In the genomic region with DNA sequence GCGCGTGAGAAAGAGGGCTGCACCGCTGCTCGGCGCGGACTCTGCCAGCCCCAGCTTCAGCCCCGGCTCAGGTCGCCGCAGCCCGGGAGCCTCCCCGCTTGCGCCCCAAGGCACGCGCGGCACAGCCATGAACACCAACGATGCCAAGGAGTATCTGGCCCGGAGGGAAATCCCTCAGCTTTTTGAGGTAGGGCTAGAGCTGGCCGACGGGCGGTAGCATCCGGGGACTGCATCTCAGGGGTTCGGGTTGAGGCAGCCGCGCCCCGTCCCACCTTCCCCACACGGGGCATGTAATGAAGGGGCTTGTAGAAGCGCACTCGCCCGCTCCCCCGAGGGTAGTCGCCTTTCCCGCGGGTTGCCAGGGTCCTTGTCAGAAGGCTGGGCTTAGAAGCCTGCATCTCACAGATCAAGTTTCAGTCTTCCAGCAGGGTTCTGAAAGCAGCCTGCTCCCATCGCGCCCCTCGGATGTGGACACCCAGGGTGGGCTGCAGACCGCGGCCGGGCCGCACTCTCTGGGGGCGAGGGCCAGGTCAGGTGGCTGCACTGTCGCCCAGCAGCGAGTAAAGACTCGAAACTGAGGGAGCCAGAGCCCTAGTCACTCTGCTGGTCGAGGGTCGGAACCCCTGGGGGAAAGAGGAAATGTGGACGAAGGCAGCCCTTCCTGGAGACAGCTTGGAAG, we compare ENCODE assay signal across 8 cellular contexts. TPM values are rescaled to one million over a fixed set of nuclear protein-coding genes. Genes with fewer than 3 reads are reported as not detected.
DNase-seq lines count a peak whose midpoint lies in the region; ATAC-seq and TF ChIP-seq lines count a peak whose summit lies in the region.

No MANE protein-coding gene starts in this region.

- no peaks in the 10 kb centered on the region for H3K36me3 ChIP-seq in lower lobe of right lung

- no peaks in the 10 kb centered on the region for H3K9me3 ChIP-seq in lower lobe of right lung

- H3K27me3 ChIP-seq in dorsolateral prefrontal cortex = peaks cover 0 to 3% (median 0%) of the 10 kb centered on the region in 45 donors
- H3K27me3 ChIP-seq in lower lobe of right lung (ENCODE audit: low read depth) = peaks cover 48% of the 10 kb centered on the region

- H3K9me3 Mint-ChIP-seq in WTC11 = no peaks in the 10 kb centered on the region
- peaks cover 6% of the 10 kb centered on the region for H3K9me3 Mint-ChIP-seq in stimulated activated memory B cell treated with anti-CD40 and anti-IgM and Interleukin-4, amounts not matched to agents 10 μg/mL and 1 μg/mL and 100 μg/mL, for 72 hours

- peak; percentile 57 for ATAC-seq in HG03354 (IDR thresholded peaks at IDR 0.05; ENCODE audit: poor library complexity, severe bottlenecking, unreplicated experiment)
- peak; percentile 55 for ATAC-seq in WTC11
- peak; percentile 53 to 58 for ATAC-seq in lower lobe of right lung
- peak; percentile 32 for ATAC-seq in stimulated activated memory B cell treated with anti-CD40 and anti-IgM and Interleukin-4, amounts not matched to agents 10 μg/mL and 1 μg/mL and 100 μg/mL, for 72 hours

- DNase-seq in NCI-H1105 treated with DMSO at 0.1 percent for 48 hours (lab: John Stamatoyannopoulos, UW) (peak; percentile 55), NCI-H1105 (lab: John Stamatoyannopoulos, UW) (no peak), WTC11 (ENCODE audit: low spot score) (peak; percentile 45), dorsolateral prefrontal cortex (peak in 8 of 10 donors; percentile 14 to 52 (median 32)), lower lobe of right lung (peak; percentile 45), GM10266 (ENCODE audit: extremely low spot score) (no peak)

- H3K27ac ChIP-seq in dorsolateral prefrontal cortex = peak overlapping the region; percentile 60 to 98 (median 94)
- no peak overlapping the region for H3K27ac ChIP-seq in lower lobe of right lung

- H3K4me1 ChIP-seq in lower lobe of right lung = peaks cover 19% of the 10 kb centered on the region

- peaks cover 59% of the 10 kb centered on the region for H3K27me3 Mint-ChIP-seq in WTC11 (ENCODE audit: low read depth)
- H3K27me3 Mint-ChIP-seq in stimulated activated memory B cell treated with anti-CD40 and anti-IgM and Interleukin-4, amounts not matched to agents 10 μg/mL and 1 μg/mL and 100 μg/mL, for 72 hours = peaks cover 68% of the 10 kb centered on the region

- CTCF ChIA-PET in WTC11 (lab: Charles Lee) = interaction anchor here (1.0 to 2.0 kb wide), 4 partner anchors 31 to 401 kb away, joined by 3 to 7 read pairs (median 4); no protein-coding TSS in a partner anchor

- peak overlapping the region; percentile 81 for H3K4me3 Mint-ChIP-seq in WTC11
- H3K4me3 Mint-ChIP-seq in stimulated activated memory B cell treated with anti-CD40 and anti-IgM and Interleukin-4, amounts not matched to agents 10 μg/mL and 1 μg/mL and 100 μg/mL, for 72 hours = peak overlapping the region; percentile 19

- H3K4me1 Mint-ChIP-seq in WTC11 = peaks cover 24% of the 10 kb centered on the region
- H3K4me1 Mint-ChIP-seq in stimulated activated memory B cell treated with anti-CD40 and anti-IgM and Interleukin-4, amounts not matched to agents 10 μg/mL and 1 μg/mL and 100 μg/mL, for 72 hours = peaks cover 23% of the 10 kb centered on the region

- intact Hi-C loops in dorsolateral prefrontal cortex (cut with DNase I) (loop anchor here (2.0 to 10.0 kb wide), 12 partner anchors 65 to 400 kb away; a partner anchor contains a TSS), lower lobe of right lung (cut with DNase I) (no loop called here)

- POLR2A ChIA-PET in WTC11 (lab: Charles Lee) = interaction anchor here (1.3 kb wide), 1 partner anchor 18 kb away, joined by 3 read pairs; no protein-coding TSS in a partner anchor

- TF ChIP-seq CTCF in WTC11 (IDR thresholded peaks at IDR 0.05) = no peak
- TF ChIP-seq CTCF in dorsolateral prefrontal cortex (IDR thresholded peaks at IDR 0.05 in 54 of 56, conservative IDR thresholded peaks at IDR 0.05 in 2 of 56; ENCODE audit: low read depth in 1 of 56, partially characterized antibody in 56 of 56) = peak in 7 of 56 donors; percentile 2 to 11 (median 5)
- TF ChIP-seq CTCF in lower lobe of right lung (IDR thresholded peaks at IDR 0.05) = no peak
- no peak for TF ChIP-seq CTCF in GM10266 (IDR thresholded peaks at IDR 0.05; ENCODE audit: control insufficient read depth, insufficient read depth, low read depth, missing control alignments)

- H3K36me3 Mint-ChIP-seq in WTC11 = no peaks in the 10 kb centered on the region
- H3K36me3 Mint-ChIP-seq in stimulated activated memory B cell treated with anti-CD40 and anti-IgM and Interleukin-4, amounts not matched to agents 10 μg/mL and 1 μg/mL and 100 μg/mL, for 72 hours = no peaks in the 10 kb centered on the region

- H3K4me3 ChIP-seq in dorsolateral prefrontal cortex (peak overlapping the region; percentile 61 to 92 (median 82)), lower lobe of right lung (peak overlapping the region; percentile 51)

- no peak overlapping the region for H3K27ac Mint-ChIP-seq in WTC11
- H3K27ac Mint-ChIP-seq in stimulated activated memory B cell treated with anti-CD40 and anti-IgM and Interleukin-4, amounts not matched to agents 10 μg/mL and 1 μg/mL and 100 μg/mL, for 72 hours = no peak overlapping the region

TF ChIP-seq in WTC11, 78 proteins besides CTCF, POLR2A, EP300 and RAD21 (continues in another document):
- TF ChIP-seq ELF4 (CRISPR knock-in tag; IDR thresholded peaks at IDR 0.05; ENCODE audit: low read depth) = no peak
- TF ChIP-seq ZNF121 (CRISPR knock-in tag; IDR thresholded peaks at IDR 0.05) = no peak
- TF ChIP-seq RORB (CRISPR knock-in tag; IDR thresholded peaks at IDR 0.05) = no peak
- TF ChIP-seq, protein P1, sequence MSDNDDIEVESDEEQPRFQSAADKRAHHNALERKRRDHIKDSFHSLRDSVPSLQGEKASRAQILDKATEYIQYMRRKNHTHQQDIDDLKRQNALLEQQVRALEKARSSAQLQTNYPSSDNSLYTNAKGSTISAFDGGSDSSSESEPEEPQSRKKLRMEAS (CRISPR knock-in tag; IDR thresholded peaks at IDR 0.05) = peak; percentile 43
- TF ChIP-seq, protein P2, sequence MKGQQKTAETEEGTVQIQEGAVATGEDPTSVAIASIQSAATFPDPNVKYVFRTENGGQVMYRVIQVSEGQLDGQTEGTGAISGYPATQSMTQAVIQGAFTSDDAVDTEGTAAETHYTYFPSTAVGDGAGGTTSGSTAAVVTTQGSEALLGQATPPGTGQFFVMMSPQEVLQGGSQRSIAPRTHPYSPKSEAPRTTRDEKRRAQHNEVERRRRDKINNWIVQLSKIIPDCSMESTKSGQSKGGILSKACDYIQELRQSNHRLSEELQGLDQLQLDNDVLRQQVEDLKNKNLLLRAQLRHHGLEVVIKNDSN (CRISPR knock-in tag; IDR thresholded peaks at IDR 0.05) = peak; percentile 26; the same call in 1 of the 2 replicates
- TF ChIP-seq, protein P3, sequence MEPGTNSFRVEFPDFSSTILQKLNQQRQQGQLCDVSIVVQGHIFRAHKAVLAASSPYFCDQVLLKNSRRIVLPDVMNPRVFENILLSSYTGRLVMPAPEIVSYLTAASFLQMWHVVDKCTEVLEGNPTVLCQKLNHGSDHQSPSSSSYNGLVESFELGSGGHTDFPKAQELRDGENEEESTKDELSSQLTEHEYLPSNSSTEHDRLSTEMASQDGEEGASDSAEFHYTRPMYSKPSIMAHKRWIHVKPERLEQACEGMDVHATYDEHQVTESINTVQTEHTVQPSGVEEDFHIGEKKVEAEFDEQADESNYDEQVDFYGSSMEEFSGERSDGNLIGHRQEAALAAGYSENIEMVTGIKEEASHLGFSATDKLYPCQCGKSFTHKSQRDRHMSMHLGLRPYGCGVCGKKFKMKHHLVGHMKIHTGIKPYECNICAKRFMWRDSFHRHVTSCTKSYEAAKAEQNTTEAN (CRISPR knock-in tag; IDR thresholded peaks at IDR 0.05) = no peak
- no peak for TF ChIP-seq FOXP1 (CRISPR knock-in tag; IDR thresholded peaks at IDR 0.05; ENCODE audit: borderline replicate concordance)
- TF ChIP-seq ZNF416 (CRISPR knock-in tag; IDR thresholded peaks at IDR 0.05) = no peak
- TF ChIP-seq, protein P4, sequence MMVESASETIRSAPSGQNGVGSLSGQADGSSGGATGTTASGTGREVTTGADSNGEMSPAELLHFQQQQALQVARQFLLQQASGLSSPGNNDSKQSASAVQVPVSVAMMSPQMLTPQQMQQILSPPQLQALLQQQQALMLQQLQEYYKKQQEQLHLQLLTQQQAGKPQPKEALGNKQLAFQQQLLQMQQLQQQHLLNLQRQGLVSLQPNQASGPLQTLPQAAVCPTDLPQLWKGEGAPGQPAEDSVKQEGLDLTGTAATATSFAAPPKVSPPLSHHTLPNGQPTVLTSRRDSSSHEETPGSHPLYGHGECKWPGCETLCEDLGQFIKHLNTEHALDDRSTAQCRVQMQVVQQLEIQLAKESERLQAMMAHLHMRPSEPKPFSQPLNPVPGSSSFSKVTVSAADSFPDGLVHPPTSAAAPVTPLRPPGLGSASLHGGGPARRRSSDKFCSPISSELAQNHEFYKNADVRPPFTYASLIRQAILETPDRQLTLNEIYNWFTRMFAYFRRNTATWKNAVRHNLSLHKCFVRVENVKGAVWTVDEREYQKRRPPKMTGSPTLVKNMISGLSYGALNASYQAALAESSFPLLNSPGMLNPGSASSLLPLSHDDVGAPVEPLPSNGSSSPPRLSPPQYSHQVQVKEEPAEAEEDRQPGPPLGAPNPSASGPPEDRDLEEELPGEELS (CRISPR knock-in tag; IDR thresholded peaks at IDR 0.05) = 0 out of 2 replicates have a peak, but pooled peaks have one; percentile 16
- TF ChIP-seq NR3C1 (CRISPR knock-in tag; conservative IDR thresholded peaks at IDR 0.05; ENCODE audit: low read depth) = peak; percentile 22

RNA-seq across cellular contexts. Expression of a gene that starts 0.5 kb away (rescaled TPM):
- 2.7 to 4.6 TPM (median 3.0 TPM) in 3 replicates for total RNA-seq in WTC11 (2021)
- 100 to 1,000 TPM in 118 of 120 experiments, 10 to 100 TPM in 2; 74.1 to 345 (median 270) TPM for total RNA-seq in dorsolateral prefrontal cortex
- 1.0 TPM for total RNA-seq in lower lobe of right lung

Comparison
In these comparisons a context has a peak if more than half of its experiments do, and no peak if none do; other contexts are left out.
1. DNase-seq: peak in NCI-H1105 treated with DMSO at 0.1 percent for 48 hours (single experiment), WTC11 (single experiment), dorsolateral prefrontal cortex (8 of 10) and lower lobe of right lung (single experiment); none in NCI-H1105 (single experiment) and GM10266 (single experiment).
2. RNA of a gene that starts 0.5 kb away (total RNA-seq): 74.1 to 345 TPM in dorsolateral prefrontal cortex; 2.7 to 4.6 TPM in WTC11 and 1.0 TPM in lower lobe of right lung (single experiment); every median in the first group is over 10 times any median in the second.
3. Peak in every context shown above with its lines, with median percentiles within 50 percentile points of each other: ATAC-seq.